ENCODE assay signal across 20 cellular contexts in genomic region chr3:173583496-173583895, GRCh38.
"Had no signal": no experiment of that assay in that cellular context is flagged by ENCODE, and none has a peak within 500 bp of the region (broad histone marks: within the 10 kb centered on the region; RNA-seq: fewer than 3 reads in every experiment).

No MANE protein-coding gene starts in this region.

- H2AFZ ChIP-seq: parathyroid adenoma had no signal

- H3K27ac Mint-ChIP-seq: activated T-cell treated with anti-CD3 and anti-CD28 coated beads, Interleukin-2, amount 50 U/mL, for 72 hours; dendritic cell treated with granulocyte-macrophage colony-stimulating factor and Interleukin-4, amounts not matched to agents 40 ng/mL and 50 ng/mL, for 4 days; stimulated activated naive B cell treated with anti-CD40 and anti-IgM and Interleukin-4, amounts not matched to agents 10 μg/mL and 1 μg/mL and 100 μg/mL, for 72 hours had no signal

- FAIRE-seq: keratinocyte had no signal

- H3K4me1 ChIP-seq: breast epithelium, parathyroid adenoma had no signal

- H3K9me3 Mint-ChIP-seq: activated T-cell treated with anti-CD3 and anti-CD28 coated beads, Interleukin-2, amount 50 U/mL, for 72 hours; dendritic cell treated with granulocyte-macrophage colony-stimulating factor and Interleukin-4, amounts not matched to agents 40 ng/mL and 50 ng/mL, for 4 days; stimulated activated naive B cell treated with anti-CD40 and anti-IgM and Interleukin-4, amounts not matched to agents 10 μg/mL and 1 μg/mL and 100 μg/mL, for 72 hours had no signal

- H3K9me3 ChIP-seq: breast epithelium, esophagus squamous epithelium, left ventricle myocardium inferior, neutrophil, sigmoid colon, thoracic aorta, upper lobe of left lung had no signal

- H3K36me3 ChIP-seq: breast epithelium, esophagus squamous epithelium, left ventricle myocardium inferior, neutrophil, sigmoid colon, thoracic aorta, upper lobe of left lung, WERI-Rb-1 had no signal

- DNase-seq: activated CD4-positive, alpha-beta T cell treated with anti-CD3 and anti-CD28 coated beads, Interleukin-2, amount 50 U/mL, for 4 hours; activated effector memory CD4-positive, alpha-beta T cell treated with anti-CD3 and anti-CD28 coated beads, Interleukin-2, amount 50 U/mL, for 16 hours; activated naive CD4-positive, alpha-beta T cell treated with anti-CD3 and anti-CD28 coated beads, Interleukin-2, amount 50 U/mL, for 16 hours; activated T-cell treated with anti-CD3 and anti-CD28 coated beads, Interleukin-2, amount 50 U/mL, for 72 hours; aorta; effector CD8-positive, alpha-beta T cell; esophagus squamous epithelium; left ventricle myocardium inferior; mammary epithelial cell; sigmoid colon; stimulated activated CD4-positive, alpha-beta T cell treated with anti-CD3 and anti-CD28 coated beads, Interleukin-4, amount 100 ng/mL, for 4 hours; stimulated activated naive B cell treated with anti-CD40 and anti-IgM and Interleukin-4, amounts not matched to agents 10 μg/mL and 1 μg/mL and 100 μg/mL, for 72 hours; upper lobe of left lung had no signal

- H3K27me3 ChIP-seq: breast epithelium, sigmoid colon, upper lobe of left lung had no signal

- H3K27ac ChIP-seq: breast epithelium, esophagus squamous epithelium, left ventricle myocardium inferior, neutrophil, parathyroid adenoma, sigmoid colon, thoracic aorta, upper lobe of left lung, WERI-Rb-1 had no signal

- H3K9ac ChIP-seq: parathyroid adenoma had no signal

- H3K4me3 Mint-ChIP-seq: activated T-cell treated with anti-CD3 and anti-CD28 coated beads, Interleukin-2, amount 50 U/mL, for 72 hours; dendritic cell treated with granulocyte-macrophage colony-stimulating factor and Interleukin-4, amounts not matched to agents 40 ng/mL and 50 ng/mL, for 4 days; stimulated activated naive B cell treated with anti-CD40 and anti-IgM and Interleukin-4, amounts not matched to agents 10 μg/mL and 1 μg/mL and 100 μg/mL, for 72 hours had no signal

- H3K79me2 ChIP-seq: parathyroid adenoma had no signal
